ENCODE assay signal across 1 cellular context in the genomic region with DNA sequence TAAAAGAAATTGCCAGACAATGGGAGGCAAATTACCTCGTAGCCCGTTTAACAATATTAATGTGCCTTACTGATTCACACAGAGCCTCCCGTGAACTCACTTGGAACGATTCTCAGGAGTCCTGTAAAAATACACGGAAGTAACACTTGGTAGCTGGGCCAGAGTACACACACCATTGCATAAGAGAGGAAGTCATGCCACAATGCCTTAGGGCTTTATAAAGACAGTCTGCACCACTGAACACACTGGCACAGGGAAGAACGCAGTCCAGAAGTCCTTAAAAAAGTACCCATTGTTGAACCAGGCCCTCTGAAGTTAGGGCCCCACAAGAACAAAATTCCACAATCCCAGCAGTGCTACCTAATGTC.
TF ChIP-seq lines count a peak whose summit lies in the region.

No MANE protein-coding gene starts in this region.

TF ChIP-seq in GM12878, 131 proteins besides CTCF, POLR2A, EP300 and RAD21 (continued from another document and continues in another):
- TF ChIP-seq ZBTB33 (IDR thresholded peaks at IDR 0.05) (no peak), CEBPB (IDR thresholded peaks at IDR 0.05; ENCODE audit: borderline replicate concordance in 1 of 2, low read depth in 2 of 2, low read length in 2 of 2) (peak in 1 of 2 experiments; percentile 54; a peak in 1 of 4 replicates), RBBP5 (conservative IDR thresholded peaks at IDR 0.05) (no peak), BCL11A (IDR thresholded peaks at IDR 0.05; ENCODE audit: low read depth, low read length) (no peak), PBX3 (IDR thresholded peaks at IDR 0.05; ENCODE audit: insufficient replicate concordance, low read depth, low read length) (no peak), SREBF1 (IDR thresholded peaks at IDR 0.05; ENCODE audit: low read length) (no peak), NRF1 (conservative IDR thresholded peaks at IDR 0.05; ENCODE audit: low read depth, low read length) (no peak), DPF2 (IDR thresholded peaks at IDR 0.05) (peak; percentile 32; the same call in 1 of the 2 replicates), PKNOX1 (IDR thresholded peaks at IDR 0.05) (no peak), MYB (IDR thresholded peaks at IDR 0.05; ENCODE audit: borderline replicate concordance, low read depth, low read length) (no peak), STAT1 (conservative IDR thresholded peaks at IDR 0.05) (no peak), ZNF622 (IDR thresholded peaks at IDR 0.05) (no peak), CREM (IDR thresholded peaks at IDR 0.05; ENCODE audit: low read depth) (no peak), ETV6 (conservative IDR thresholded peaks at IDR 0.05 in 1 of 2, IDR thresholded peaks at IDR 0.05 in 1 of 2; ENCODE audit: borderline replicate concordance in 1 of 2, low read depth in 1 of 2) (peak in 1 of 2 experiments; percentile 59; a peak in 1 of 4 replicates), SMAD5 (IDR thresholded peaks at IDR 0.05; ENCODE audit: low read depth) (no peak), ESRRA (IDR thresholded peaks at IDR 0.05; ENCODE audit: low read length) (0 out of 2 replicates have a peak, but pooled peaks have one; percentile 50), ZNF217 (IDR thresholded peaks at IDR 0.05) (no peak), GABPA (IDR thresholded peaks at IDR 0.05; ENCODE audit: low read depth) (no peak), YY1 (IDR thresholded peaks at IDR 0.05; ENCODE audit: low read depth, low read length) (no peak), PAX8 (IDR thresholded peaks at IDR 0.05) (no peak), RFX5 (IDR thresholded peaks at IDR 0.05; ENCODE audit: low read depth, low read length) (no peak), CHD1 (IDR thresholded peaks at IDR 0.05; ENCODE audit: low read depth, low read length) (no peak), CBX3 (IDR thresholded peaks at IDR 0.05; ENCODE audit: borderline replicate concordance, low read depth) (no peak), ASH2L (IDR thresholded peaks at IDR 0.05; ENCODE audit: borderline replicate concordance, low read depth) (no peak), RB1 (IDR thresholded peaks at IDR 0.05; ENCODE audit: borderline replicate concordance) (no peak; the same call in 1 of the 2 replicates), MYC (IDR thresholded peaks at IDR 0.05; ENCODE audit: insufficient read depth, insufficient read length, insufficient replicate concordance, low read length, severe bottlenecking) (no peak), SRF (IDR thresholded peaks at IDR 0.05; ENCODE audit: low read depth in 2 of 2, low read length in 2 of 2) (no peak), MTA3 (IDR thresholded peaks at IDR 0.05; ENCODE audit: borderline replicate concordance, low read length) (no peak), BCL3 (IDR thresholded peaks at IDR 0.05; ENCODE audit: borderline replicate concordance, insufficient read depth, low read depth, low read length, poor library complexity, severe bottlenecking) (peak; percentile 21), NKRF (conservative IDR thresholded peaks at IDR 0.05) (no peak), TBL1XR1 (IDR thresholded peaks at IDR 0.05; ENCODE audit: low read depth, low read length) (no peak), KLF5 (IDR thresholded peaks at IDR 0.05; ENCODE audit: partially characterized antibody) (no peak), NR2C2 (IDR thresholded peaks at IDR 0.05; ENCODE audit: borderline replicate concordance, control insufficient read depth, insufficient read length, low read depth) (no peak), EGR1 (IDR thresholded peaks at IDR 0.05; ENCODE audit: borderline replicate concordance in 1 of 2, low read depth in 2 of 2, low read length in 2 of 2) (no peak), ZNF384 (IDR thresholded peaks at IDR 0.05; ENCODE audit: borderline replicate concordance, low read depth, low read length) (no peak), HDGF (IDR thresholded peaks at IDR 0.05) (no peak), CEBPZ (IDR thresholded peaks at IDR 0.05; ENCODE audit: low read depth, low read length) (no peak), POLR2AphosphoS5 (IDR thresholded peaks at IDR 0.05; ENCODE audit: low read length) (no peak; the same call in 1 of the 2 replicates), NFYA (IDR thresholded peaks at IDR 0.05; ENCODE audit: borderline replicate concordance, low read depth, low read length) (no peak), RAD51 (IDR thresholded peaks at IDR 0.05) (no peak), NFIC (IDR thresholded peaks at IDR 0.05; ENCODE audit: low read depth, low read length) (no peak), RELB (IDR thresholded peaks at IDR 0.05; ENCODE audit: low read depth) (peak; percentile 22; the same call in 1 of the 2 replicates)
- TF ChIP-seq, protein P1, sequence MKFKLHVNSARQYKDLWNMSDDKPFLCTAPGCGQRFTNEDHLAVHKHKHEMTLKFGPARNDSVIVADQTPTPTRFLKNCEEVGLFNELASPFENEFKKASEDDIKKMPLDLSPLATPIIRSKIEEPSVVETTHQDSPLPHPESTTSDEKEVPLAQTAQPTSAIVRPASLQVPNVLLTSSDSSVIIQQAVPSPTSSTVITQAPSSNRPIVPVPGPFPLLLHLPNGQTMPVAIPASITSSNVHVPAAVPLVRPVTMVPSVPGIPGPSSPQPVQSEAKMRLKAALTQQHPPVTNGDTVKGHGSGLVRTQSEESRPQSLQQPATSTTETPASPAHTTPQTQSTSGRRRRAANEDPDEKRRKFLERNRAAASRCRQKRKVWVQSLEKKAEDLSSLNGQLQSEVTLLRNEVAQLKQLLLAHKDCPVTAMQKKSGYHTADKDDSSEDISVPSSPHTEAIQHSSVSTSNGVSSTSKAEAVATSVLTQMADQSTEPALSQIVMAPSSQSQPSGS (IDR thresholded peaks at IDR 0.05; ENCODE audit: low read length), result peak; percentile 41; the same call in 1 of the 2 replicates
- TF ChIP-seq, protein P2, sequence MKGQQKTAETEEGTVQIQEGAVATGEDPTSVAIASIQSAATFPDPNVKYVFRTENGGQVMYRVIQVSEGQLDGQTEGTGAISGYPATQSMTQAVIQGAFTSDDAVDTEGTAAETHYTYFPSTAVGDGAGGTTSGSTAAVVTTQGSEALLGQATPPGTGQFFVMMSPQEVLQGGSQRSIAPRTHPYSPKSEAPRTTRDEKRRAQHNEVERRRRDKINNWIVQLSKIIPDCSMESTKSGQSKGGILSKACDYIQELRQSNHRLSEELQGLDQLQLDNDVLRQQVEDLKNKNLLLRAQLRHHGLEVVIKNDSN (IDR thresholded peaks at IDR 0.05; ENCODE audit: borderline replicate concordance, extremely low read length, insufficient read depth, low read depth, low read length), result no peak
- TF ChIP-seq, protein P3, sequence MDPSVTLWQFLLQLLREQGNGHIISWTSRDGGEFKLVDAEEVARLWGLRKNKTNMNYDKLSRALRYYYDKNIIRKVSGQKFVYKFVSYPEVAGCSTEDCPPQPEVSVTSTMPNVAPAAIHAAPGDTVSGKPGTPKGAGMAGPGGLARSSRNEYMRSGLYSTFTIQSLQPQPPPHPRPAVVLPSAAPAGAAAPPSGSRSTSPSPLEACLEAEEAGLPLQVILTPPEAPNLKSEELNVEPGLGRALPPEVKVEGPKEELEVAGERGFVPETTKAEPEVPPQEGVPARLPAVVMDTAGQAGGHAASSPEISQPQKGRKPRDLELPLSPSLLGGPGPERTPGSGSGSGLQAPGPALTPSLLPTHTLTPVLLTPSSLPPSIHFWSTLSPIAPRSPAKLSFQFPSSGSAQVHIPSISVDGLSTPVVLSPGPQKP (IDR thresholded peaks at IDR 0.05; ENCODE audit: low read depth, low read length), result no peak
- TF ChIP-seq, protein P4, sequence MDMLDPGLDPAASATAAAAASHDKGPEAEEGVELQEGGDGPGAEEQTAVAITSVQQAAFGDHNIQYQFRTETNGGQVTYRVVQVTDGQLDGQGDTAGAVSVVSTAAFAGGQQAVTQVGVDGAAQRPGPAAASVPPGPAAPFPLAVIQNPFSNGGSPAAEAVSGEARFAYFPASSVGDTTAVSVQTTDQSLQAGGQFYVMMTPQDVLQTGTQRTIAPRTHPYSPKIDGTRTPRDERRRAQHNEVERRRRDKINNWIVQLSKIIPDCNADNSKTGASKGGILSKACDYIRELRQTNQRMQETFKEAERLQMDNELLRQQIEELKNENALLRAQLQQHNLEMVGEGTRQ (IDR thresholded peaks at IDR 0.05; ENCODE audit: borderline replicate concordance, low read depth, low read length), result no peak
